ENCODE assay signal across 12 cellular contexts in genomic region chr15:98609144-98609852, GRCh38. TPM values are rescaled to one million over a fixed set of nuclear protein-coding genes. Genes with fewer than 3 reads are reported as not detected.
DNase-seq lines count a peak whose midpoint lies in the region; ATAC-seq and TF ChIP-seq lines count a peak whose summit lies in the region.
"Had no signal": no experiment of that assay in that cellular context is flagged by ENCODE, and none has a peak within 500 bp of the region (broad histone marks: within the 10 kb centered on the region; RNA-seq: fewer than 3 reads in every experiment).

No MANE protein-coding gene starts in this region.

- TF ChIP-seq CTCF in foreskin fibroblast (IDR thresholded peaks at IDR 0.05; ENCODE audit: low read depth, low read length) (no peak), upper lobe of left lung (IDR thresholded peaks at IDR 0.05) (no peak)

- no peaks in the 10 kb centered on the region for H3K36me3 Mint-ChIP-seq in activated naive CD4-positive, alpha-beta T cell treated with anti-CD3 and anti-CD28 coated beads, Interleukin-2, amount 50 U/mL, for 24 hours

- H3K27ac Mint-ChIP-seq in activated naive CD4-positive, alpha-beta T cell treated with anti-CD3 and anti-CD28 coated beads, Interleukin-2, amount 50 U/mL, for 24 hours = peak overlapping the region; percentile 44

- H3K27ac ChIP-seq in SJCRH30 = no peak overlapping the region
- no peak overlapping the region for H3K27ac ChIP-seq in upper lobe of left lung
- H3K27ac ChIP-seq: suprapubic skin had no signal

- H3K9me3 ChIP-seq in SJCRH30 (replicated peaks) = no peaks in the 10 kb centered on the region
- H3K9me3 ChIP-seq in upper lobe of left lung = no peaks in the 10 kb centered on the region
- H3K9me3 ChIP-seq: suprapubic skin had no signal

- H3K4me1 ChIP-seq in SJCRH30 (peaks cover 10% of the 10 kb centered on the region), upper lobe of left lung (no peaks in the 10 kb centered on the region)
- H3K4me1 ChIP-seq: suprapubic skin had no signal

- no peak for TF ChIP-seq EP300 in upper lobe of left lung (IDR thresholded peaks at IDR 0.05)

- H3K9me3 Mint-ChIP-seq in activated naive CD4-positive, alpha-beta T cell treated with anti-CD3 and anti-CD28 coated beads, Interleukin-2, amount 50 U/mL, for 24 hours = no peaks in the 10 kb centered on the region

- ATAC-seq in upper lobe of left lung (ENCODE audit: low FRiP score in 2 of 2) (peak; percentile 17 to 52), HG03045 (IDR thresholded peaks at IDR 0.05; ENCODE audit: unreplicated experiment) (no peak), GM21360 (IDR thresholded peaks at IDR 0.05; ENCODE audit: unreplicated experiment) (no peak)

- no peaks in the 10 kb centered on the region for H3K27me3 Mint-ChIP-seq in activated naive CD4-positive, alpha-beta T cell treated with anti-CD3 and anti-CD28 coated beads, Interleukin-2, amount 50 U/mL, for 24 hours

- H3K36me3 ChIP-seq in SJCRH30 = no peaks in the 10 kb centered on the region
- no peaks in the 10 kb centered on the region for H3K36me3 ChIP-seq in upper lobe of left lung
- H3K36me3 ChIP-seq: suprapubic skin had no signal

- no peak for TF ChIP-seq POLR2A in upper lobe of left lung (IDR thresholded peaks at IDR 0.05)

- 77 to 87% methylated on average over 5 to 9 of the region's 9 CpGs for WGBS in upper lobe of left lung, 2 donors

- DNase-seq in activated naive CD4-positive, alpha-beta T cell treated with Interleukin-2 at 50 U/mL for 16 hours = no peak
- DNase-seq in SJCRH30 (peak; percentile 57), foreskin fibroblast (peak; percentile 12 to 56), upper lobe of left lung (no peak), HuH-7 (ENCODE audit: low spot score) (no peak)
- DNase-seq: activated CD4-positive, alpha-beta T cell treated with anti-CD3 and anti-CD28 coated beads for 4 hours; activated naive CD4-positive, alpha-beta T cell treated with anti-CD3 and anti-CD28 coated beads, Interleukin-2, amount 50 U/mL, for 16 hours; NCI-H1436 had no signal

- H3K4me3 Mint-ChIP-seq in activated naive CD4-positive, alpha-beta T cell treated with anti-CD3 and anti-CD28 coated beads, Interleukin-2, amount 50 U/mL, for 24 hours = no peak overlapping the region

- no peaks in the 10 kb centered on the region for H3K27me3 ChIP-seq in SJCRH30
- no peaks in the 10 kb centered on the region for H3K27me3 ChIP-seq in upper lobe of left lung

- peaks cover 14% of the 10 kb centered on the region for H3K4me1 Mint-ChIP-seq in activated naive CD4-positive, alpha-beta T cell treated with anti-CD3 and anti-CD28 coated beads, Interleukin-2, amount 50 U/mL, for 24 hours

- H3K4me3 ChIP-seq in SJCRH30 = no peak overlapping the region
- no peak overlapping the region for H3K4me3 ChIP-seq in foreskin fibroblast (ENCODE audit: low read depth in 1 of 2, low read length in 2 of 2)
- no peak overlapping the region for H3K4me3 ChIP-seq in upper lobe of left lung
- H3K4me3 ChIP-seq: suprapubic skin had no signal

RNA-seq across cellular contexts. Expression of gene IGF1R, which starts 39.0 kb away (rescaled TPM):
- 22.4 and 24.1 TPM in 2 replicates for total RNA-seq in SJCRH30 (2014; rRNA removed; shearing (Covaris generic))
- 100 to 1,000 TPM in 2 of 6 donors, 10 to 100 TPM in 4; 31.0 to 142 (median 63.8) TPM for total RNA-seq in upper lobe of left lung

Comparison
In these comparisons a context has a peak if more than half of its experiments do, and no peak if none do; other contexts are left out.
1. DNase-seq: peak in SJCRH30 (2 of 2) and foreskin fibroblast (2 of 2); none in activated naive CD4-positive, alpha-beta T cell treated with Interleukin-2 at 50 U/mL for 16 hours (single experiment), upper lobe of left lung (0 of 2) and HuH-7 (single experiment).
2. ATAC-seq: peak in upper lobe of left lung (2 of 2); none in HG03045 (single experiment) and GM21360 (single experiment).